20 cellular contexts compared by ENCODE assay signal in the genomic region with DNA sequence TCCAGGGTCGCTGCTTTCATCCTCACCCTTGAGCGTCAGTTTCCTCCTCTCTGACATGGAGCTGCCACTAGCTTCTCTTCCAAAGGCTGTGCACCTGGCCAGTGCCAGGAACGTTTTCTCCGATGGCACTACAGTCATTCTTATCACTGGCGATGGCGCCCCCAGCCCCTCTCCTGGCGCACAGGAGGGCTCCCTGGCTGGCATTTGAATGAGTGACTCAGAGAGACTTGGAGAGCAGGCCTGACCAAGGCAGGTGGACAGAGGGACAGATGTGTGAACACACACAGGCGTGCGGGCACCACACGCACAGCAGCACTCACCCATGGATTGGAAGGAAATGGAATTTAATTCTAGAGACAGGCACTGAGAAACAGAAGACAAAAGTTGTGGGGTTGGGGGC.
"Had no signal": no experiment of that assay in that cellular context is flagged by ENCODE, and none has a peak within 500 bp of the region (broad histone marks: within the 10 kb centered on the region; RNA-seq: fewer than 3 reads in every experiment).

No MANE protein-coding gene starts in this region.

- H3K9me3 ChIP-seq: SK-N-SH had no signal

- H3K4me2 ChIP-seq: KMS-11, SK-N-SH had no signal

- ATAC-seq: K562 had no signal

- H3K4me3 ChIP-seq: K562 had no signal

- H3K27ac ChIP-seq: HL-60, KMS-11 had no signal

- H3K9ac ChIP-seq: KMS-11, SK-N-SH had no signal

- DNase-seq: Kasumi-1, MM.1S, NCI-H1092 treated with DMSO at 0.1 percent for 48 hours, NCI-H1436, NCI-H187, NCI-H2029, NCI-H2081 treated with DMSO at 0.1 percent for 48 hours, NCI-H2171, NCI-H226, NCI-H446, NCI-H510A, NCI-H524 treated with DMSO at 0.1 percent for 48 hours, NCI-H69, NCI-H774, RPMI8226, SHP77, SK-N-SH had no signal
